ENCODE assay signal across 19 cellular contexts in genomic region chr11:12441081-12441801, GRCh38.
DNase-seq lines count a peak whose midpoint lies in the region; ATAC-seq and TF ChIP-seq lines count a peak whose summit lies in the region.
"Had no signal": no experiment of that assay in that cellular context is flagged by ENCODE, and none has a peak within 500 bp of the region (broad histone marks: within the 10 kb centered on the region; RNA-seq: fewer than 3 reads in every experiment).

No MANE protein-coding gene starts in this region.

- H4K20me1 ChIP-seq in GM23248 (ENCODE audit: insufficient read depth): no peaks in the 10 kb centered on the region
- H4K20me1 ChIP-seq: BLaER1 treated with 17β-estradiol and CSF1 and Interleukin-3, amounts not matched to agents 10 nM and 100 nM had no signal

- H3K36me3 ChIP-seq in GM23248 (ENCODE audit: low read depth): peaks cover under 1% of the 10 kb centered on the region; the same call in 1 of the 2 replicates
- H3K36me3 ChIP-seq in WERI-Rb-1: no peaks in the 10 kb centered on the region
- peaks cover 5 to 6% of the 10 kb centered on the region in 2 donors for H3K36me3 ChIP-seq in stomach smooth muscle (ENCODE audit: control insufficient read depth in 2 of 2, insufficient read depth in 2 of 2, low read length in 2 of 2)
- H3K36me3 ChIP-seq in MG63: peaks cover 16% of the 10 kb centered on the region
- H3K36me3 ChIP-seq: BLaER1 treated with 17β-estradiol and CSF1 and Interleukin-3, amounts not matched to agents 10 nM and 100 nM; neural progenitor cell had no signal

- no peak overlapping the region for H2AFZ ChIP-seq in GM23248
- H2AFZ ChIP-seq: neural progenitor cell had no signal

- peak; percentile 67 for DNase-seq in GM23248
- DNase-seq in WERI-Rb-1: peak; percentile 14
- peak; percentile 88 for DNase-seq in fibroblast of villous mesenchyme (ENCODE audit: low read depth)
- DNase-seq in NCI-H1048 (lab: John Stamatoyannopoulos, UW): no peak
- DNase-seq in MG63: no peak
- DNase-seq in effector CD8-positive, alpha-beta T cell (lab: John Stamatoyannopoulos, UW): no peak
- DNase-seq: activated CD4-positive, alpha-beta T cell treated with anti-CD3 and anti-CD28 coated beads for 48 hours; activated naive CD4-positive, alpha-beta T cell treated with Interleukin-2 at 50 U/mL for 16 hours; NCI-H187; NCI-H748 treated with DMSO at 0.1 percent for 48 hours; RPMI8226; stimulated activated CD4-positive, alpha-beta T cell treated with anti-CD3 and anti-CD28 coated beads, Interleukin-4, amount 100 ng/mL, for 1 hour; stimulated activated CD8-positive, alpha-beta memory T cell treated with anti-CD3 and anti-CD28 coated beads, Interleukin-4, amount 100 ng/mL, for 48 hours; T-helper 9 cell had no signal

- H3K4me3 ChIP-seq in GM23248: no peak overlapping the region
- H3K4me3 ChIP-seq in WERI-Rb-1 (ENCODE audit: low read depth, low read length): no peak overlapping the region
- H3K4me3 ChIP-seq in fibroblast of villous mesenchyme (ENCODE audit: low read depth, low read length): no peak overlapping the region
- no peak overlapping the region for H3K4me3 ChIP-seq in stomach smooth muscle (ENCODE audit: low read length in 2 of 2)
- H3K4me3 ChIP-seq in MG63: no peak overlapping the region
- H3K4me3 ChIP-seq: BLaER1 treated with 17β-estradiol and CSF1 and Interleukin-3, amounts not matched to agents 10 nM and 100 nM; neural progenitor cell had no signal

- 59 to 60% methylated on average over 7 of the region's 7 CpGs for WGBS in GM23248 (ENCODE audit: low coverage in 1 of 2, low lambda C conversion rate in 2 of 2, missing lambda C conversion rate in 2 of 2), 2 experiments

- peaks cover 22% of the 10 kb centered on the region for H3K4me1 ChIP-seq in GM23248 (ENCODE audit: insufficient read depth)
- H3K4me1 ChIP-seq in stomach smooth muscle (ENCODE audit: control insufficient read depth, insufficient read depth, low read length): peaks cover 20% of the 10 kb centered on the region
- H3K4me1 ChIP-seq: neural progenitor cell had no signal

- H3K9me2 ChIP-seq in GM23248 (ENCODE audit: insufficient read depth): no peaks in the 10 kb centered on the region

- peak overlapping the region; percentile 19 for H3K4me2 ChIP-seq in GM23248 (ENCODE audit: unreplicated experiment)
- H3K4me2 ChIP-seq: BLaER1 treated with 17β-estradiol and CSF1 and Interleukin-3, amounts not matched to agents 10 nM and 100 nM; neural progenitor cell had no signal

- H3K79me2 ChIP-seq in GM23248 (ENCODE audit: insufficient read depth): peaks cover 98% of the 10 kb centered on the region

- H3K9ac ChIP-seq in GM23248 (no peak overlapping the region), stomach smooth muscle (ENCODE audit: low read length in 2 of 2) (no peak overlapping the region)
- H3K9ac ChIP-seq: BLaER1 treated with 17β-estradiol and CSF1 and Interleukin-3, amounts not matched to agents 10 nM and 100 nM; neural progenitor cell had no signal

- TF ChIP-seq CTCF in WERI-Rb-1 (IDR thresholded peaks at IDR 0.05; ENCODE audit: low read depth, low read length): no peak
- TF ChIP-seq CTCF in fibroblast of villous mesenchyme (IDR thresholded peaks at IDR 0.05; ENCODE audit: insufficient read depth, low read depth, low read length): no peak

- no peaks in the 10 kb centered on the region for H3K27me3 ChIP-seq in GM23248 (replicated peaks; ENCODE audit: insufficient read depth)
- no peaks in the 10 kb centered on the region for H3K27me3 ChIP-seq in WERI-Rb-1 (ENCODE audit: insufficient read depth, low read depth, severe bottlenecking)
- H3K27me3 ChIP-seq in stomach smooth muscle (ENCODE audit: control insufficient read depth in 1 of 2, insufficient read depth in 2 of 2, low read length in 2 of 2): no peaks in the 10 kb centered on the region
- no peaks in the 10 kb centered on the region for H3K27me3 ChIP-seq in MG63
- H3K27me3 ChIP-seq: BLaER1 treated with 17β-estradiol and CSF1 and Interleukin-3, amounts not matched to agents 10 nM and 100 nM; neural progenitor cell had no signal

- in situ Hi-C loops in GM23248 (cut with MboI): no loop called here

- H3K9me3 ChIP-seq in GM23248 (ENCODE audit: low read depth) (no peaks in the 10 kb centered on the region), WERI-Rb-1 (ENCODE audit: severe bottlenecking) (peaks cover 16% of the 10 kb centered on the region), stomach smooth muscle (ENCODE audit: control insufficient read depth in 2 of 2, low read length in 2 of 2) (no peaks in the 10 kb centered on the region), MG63 (no peaks in the 10 kb centered on the region)

- no peak for ATAC-seq in GM18909 (IDR thresholded peaks at IDR 0.05; ENCODE audit: poor library complexity, unreplicated experiment)
- ATAC-seq: sciatic nerve had no signal

- peaks cover 16% of the 10 kb centered on the region for H3F3A ChIP-seq in GM23248 (ENCODE audit: insufficient read depth)

- H3K27ac ChIP-seq in GM23248 (peak overlapping the region; percentile 2; the same call in 1 of the 2 replicates), WERI-Rb-1 (no peak overlapping the region), stomach smooth muscle (ENCODE audit: low read length) (peak overlapping the region; percentile 53)
- H3K27ac ChIP-seq: BLaER1 treated with 17β-estradiol and CSF1 and Interleukin-3, amounts not matched to agents 10 nM and 100 nM; neural progenitor cell had no signal

Comparison
In these comparisons a context has a peak if more than half of its experiments do, and no peak if none do; other contexts are left out.
1. DNase-seq: peak in GM23248 (single experiment), WERI-Rb-1 (single experiment) and fibroblast of villous mesenchyme (single experiment); none in NCI-H1048 (single experiment), MG63 (single experiment) and effector CD8-positive, alpha-beta T cell (single experiment).